In genomic region chr16:10100829-10101228, GRCh38 we compare ENCODE assay signal across 23 cellular contexts.
"Had no signal": no experiment of that assay in that cellular context is flagged by ENCODE, and none has a peak within 500 bp of the region (broad histone marks: within the 10 kb centered on the region; RNA-seq: fewer than 3 reads in every experiment).

No MANE protein-coding gene starts in this region.

- H2AFZ ChIP-seq: hepatocyte, neural progenitor cell had no signal

- ATAC-seq: effector memory CD8-positive, alpha-beta T cell; left cardiac atrium; left ventricle myocardium superior; natural killer cell treated with Interleukin-12 subunit alpha and Interleukin-12 subunit beta and Interleukin-15 and Interleukin-18, amount 100 ng/mL, for 72 hours; right cardiac atrium had no signal

- FAIRE-seq: kidney, small intestine had no signal

- H3K36me3 ChIP-seq: esophagus squamous epithelium, neural progenitor cell, ovary, suprapubic skin, thyroid gland, upper lobe of left lung, uterus had no signal

- H3K27me3 ChIP-seq: esophagus squamous epithelium, hepatocyte, neural progenitor cell, ovary, suprapubic skin, thyroid gland, upper lobe of left lung, uterus had no signal

- H3K27ac ChIP-seq: esophagus squamous epithelium, hepatocyte, neural progenitor cell, ovary, suprapubic skin, thyroid gland, upper lobe of left lung, uterus had no signal

- H3K4me2 ChIP-seq: hepatocyte, neural progenitor cell had no signal

- H3K4me3 ChIP-seq: esophagus squamous epithelium, hepatocyte, lung, neural progenitor cell, ovary, suprapubic skin, thyroid gland, upper lobe of left lung, uterus had no signal

- H3K9me3 ChIP-seq: esophagus squamous epithelium, ovary, suprapubic skin, thyroid gland, upper lobe of left lung, uterus had no signal

- H3K79me2 ChIP-seq: hepatocyte had no signal

- DNase-seq: effector memory CD8-positive, alpha-beta T cell; esophagus squamous epithelium; foreskin fibroblast; head of caudate nucleus; kidney; left cardiac atrium; left ventricle myocardium superior; mesenchymal stem cell; midbrain; nucleus accumbens; ovary; right cardiac atrium; small intestine; stimulated activated CD4-positive, alpha-beta T cell treated with anti-CD3 and anti-CD28 coated beads, Interleukin-12 subunit alpha, Interleukin-12 subunit beta, amount 100 ng/mL, for 4 hours; stimulated activated naive CD4-positive, alpha-beta T cell; thyroid gland; upper lobe of left lung; uterus had no signal

- H3K9ac ChIP-seq: neural progenitor cell had no signal

- H3K4me1 ChIP-seq: esophagus squamous epithelium, neural progenitor cell, suprapubic skin, thyroid gland, upper lobe of left lung, uterus had no signal
